22 cellular contexts compared by ENCODE assay signal in the genomic region with DNA sequence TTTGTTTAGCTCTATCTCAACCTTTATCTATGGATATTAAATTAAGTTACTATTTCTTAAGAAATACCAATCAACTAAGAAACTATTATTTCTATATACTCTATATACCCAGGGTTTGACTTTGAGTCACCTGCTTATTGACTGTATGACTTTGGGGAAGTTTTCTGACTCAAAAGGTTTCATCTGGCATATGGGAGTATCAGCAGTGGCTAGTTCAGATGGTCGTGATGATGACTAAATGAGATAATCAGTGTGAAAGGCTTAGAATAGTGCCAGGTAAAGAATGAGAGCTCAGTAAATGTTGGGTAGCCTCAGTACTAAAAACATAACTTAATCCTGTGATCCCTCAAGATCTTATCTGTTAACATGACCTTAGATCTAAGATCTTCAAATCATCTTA.
DNase-seq lines count a peak whose midpoint lies in the region; ATAC-seq, FAIRE-seq and TF ChIP-seq lines count a peak whose summit lies in the region.
"Had no signal": no experiment of that assay in that cellular context is flagged by ENCODE, and none has a peak within 500 bp of the region (broad histone marks: within the 10 kb centered on the region; RNA-seq: fewer than 3 reads in every experiment).

No MANE protein-coding gene starts in this region.

- H4K8ac ChIP-seq in mesenchymal stem cell (ENCODE audit: low read length), result no peak overlapping the region

- H4K20me1 ChIP-seq in HepG2 (ENCODE audit: insufficient read depth, low read length), result no peaks in the 10 kb centered on the region
- H4K20me1 ChIP-seq: BLaER1 treated with 17β-estradiol and CSF1 and Interleukin-3, amounts not matched to agents 10 nM and 100 nM had no signal

- 40% methylated on average over 1 of the region's 1 CpG for WGBS in mesenchymal stem cell
- WGBS in HepG2 (ENCODE audit: low lambda C conversion rate), result 0% methylated on average over 1 of the region's 1 CpG

- H2AFZ ChIP-seq in mesenchymal stem cell (ENCODE audit: low read depth, low read length), result no peak overlapping the region
- H2AFZ ChIP-seq in HepG2 (ENCODE audit: low read length), result no peak overlapping the region
- H2AFZ ChIP-seq: parathyroid adenoma had no signal

- no peaks in the 10 kb centered on the region for H3K79me1 ChIP-seq in mesenchymal stem cell (replicated peaks; ENCODE audit: low read length, poor library complexity, severe bottlenecking)

- H3K36me3 ChIP-seq in mesenchymal stem cell (ENCODE audit: control insufficient read depth in 1 of 2, insufficient read depth in 2 of 2, low read depth in 1 of 2, low read length in 2 of 2) (no peaks in the 10 kb centered on the region), HepG2 (replicated peaks in 1 of 2; ENCODE audit: control insufficient read depth in 1 of 2, insufficient read depth in 2 of 2, low read length in 2 of 2) (no peaks in the 10 kb centered on the region)
- H3K36me3 ChIP-seq: BLaER1 treated with 17β-estradiol and CSF1 and Interleukin-3, amounts not matched to agents 10 nM and 100 nM; cardiac muscle cell; gastrocnemius medialis; transverse colon had no signal

- POLR2A ChIA-PET in HepG2 (lab: Yijun Ruan, JAX), result no interaction called here

- H3K4me1 ChIP-seq in mesenchymal stem cell (ENCODE audit: control insufficient read depth, insufficient read depth, low read depth, low read length) (no peaks in the 10 kb centered on the region), HepG2 (ENCODE audit: insufficient read depth, low read length) (peaks cover 9% of the 10 kb centered on the region)
- H3K4me1 ChIP-seq: A549, gastrocnemius medialis, parathyroid adenoma, transverse colon had no signal

- no TSS peak for BruUV-seq in HepG2 (replicated peaks; lab: Mats Ljungman, UMichigan)

- no peak overlapping the region for H3K14ac ChIP-seq in mesenchymal stem cell (ENCODE audit: low read length in 2 of 2)

- H3K4me3 ChIP-seq in mesenchymal stem cell (ENCODE audit: insufficient read depth in 1 of 2, low read depth in 1 of 2, low read length in 2 of 2) (no peak overlapping the region), HepG2 (replicated peaks in 1 of 3; ENCODE audit: insufficient read depth in 1 of 3, low read depth in 2 of 3, low read length in 3 of 3) (no peak overlapping the region)
- H3K4me3 ChIP-seq: A549; BLaER1 treated with 17β-estradiol and CSF1 and Interleukin-3, amounts not matched to agents 10 nM and 100 nM; cardiac muscle cell; gastrocnemius medialis; transverse colon had no signal

- H3K27me3 ChIP-seq in mesenchymal stem cell (ENCODE audit: control insufficient read depth in 1 of 2, insufficient read depth in 1 of 2, low read length in 2 of 2) (no peaks in the 10 kb centered on the region), HepG2 (ENCODE audit: control insufficient read depth in 1 of 2, insufficient read depth in 2 of 2, low read length in 2 of 2) (no peaks in the 10 kb centered on the region)
- H3K27me3 ChIP-seq: BLaER1 treated with 17β-estradiol and CSF1 and Interleukin-3, amounts not matched to agents 10 nM and 100 nM; cardiac muscle cell; gastrocnemius medialis; transverse colon had no signal

- no peak overlapping the region for H2BK15ac ChIP-seq in mesenchymal stem cell (ENCODE audit: low read depth, poor library complexity, severe bottlenecking)

- no peak overlapping the region for H3K18ac ChIP-seq in mesenchymal stem cell (ENCODE audit: low read depth in 1 of 2, low read length in 2 of 2)

- no peak for TF ChIP-seq CTCF in HepG2 (CRISPR knock-in tag; IDR thresholded peaks at IDR 0.05)

- H3K4me2 ChIP-seq in mesenchymal stem cell (ENCODE audit: low read length, poor library complexity, severe bottlenecking) (no peak overlapping the region), HepG2 (ENCODE audit: low read depth, low read length) (no peak overlapping the region)
- H3K4me2 ChIP-seq: A549 had no signal

- no peak for TF ChIP-seq RAD21 in HepG2 (CRISPR knock-in tag; IDR thresholded peaks at IDR 0.05)

- ATAC-seq in GM18508 (IDR thresholded peaks at IDR 0.05; ENCODE audit: insufficient read depth, unreplicated experiment) (peak; percentile 74), GM21360 (IDR thresholded peaks at IDR 0.05; ENCODE audit: unreplicated experiment) (peak; percentile 75), HG02840 (IDR thresholded peaks at IDR 0.05; ENCODE audit: low FRiP score, unreplicated experiment) (peak; percentile 68), HG03432 (IDR thresholded peaks at IDR 0.05; ENCODE audit: unreplicated experiment) (peak; percentile 96), HepG2 (no peak), HG03469 (IDR thresholded peaks at IDR 0.05; ENCODE audit: unreplicated experiment) (no peak)
- ATAC-seq: A549; gastrocnemius medialis; naive thymus-derived CD8-positive, alpha-beta T cell had no signal

- H3K9me3 ChIP-seq in mesenchymal stem cell (ENCODE audit: control insufficient read depth, low read length) (no peaks in the 10 kb centered on the region), HepG2 (ENCODE audit: low read length) (no peaks in the 10 kb centered on the region)
- H3K9me3 ChIP-seq: A549, gastrocnemius medialis, transverse colon had no signal

- no peak overlapping the region for H4K91ac ChIP-seq in mesenchymal stem cell (ENCODE audit: low read length)

- no peaks in the 10 kb centered on the region for H3K79me2 ChIP-seq in HepG2 (ENCODE audit: insufficient read depth, low read length)
- H3K79me2 ChIP-seq: parathyroid adenoma had no signal

- no peak overlapping the region for H2AK5ac ChIP-seq in mesenchymal stem cell (ENCODE audit: low read length, severe bottlenecking)

- in situ Hi-C loops in HepG2 (cut with HindIII; ENCODE audit: extremely low pct_ligation_motif_present, low pct_unique_long_range_greater_than_20kb), result no loop called here

- no peak overlapping the region for H2BK120ac ChIP-seq in mesenchymal stem cell (ENCODE audit: low read depth, low read length)

- H3K4ac ChIP-seq in mesenchymal stem cell (ENCODE audit: low read depth in 1 of 2, low read length in 2 of 2), result no peak overlapping the region

- H3K27ac ChIP-seq in mesenchymal stem cell (ENCODE audit: low read length, poor library complexity, severe bottlenecking) (no peak overlapping the region), HepG2 (ENCODE audit: extremely low read length, insufficient read depth, low read length) (no peak overlapping the region)
- H3K27ac ChIP-seq: A549; BLaER1 treated with 17β-estradiol and CSF1 and Interleukin-3, amounts not matched to agents 10 nM and 100 nM; cardiac muscle cell; gastrocnemius medialis; parathyroid adenoma; transverse colon had no signal

- CTCF ChIA-PET in HepG2 (lab: Yijun Ruan, JAX; ENCODE audit: low intra/inter-chr PET ratio, low total read pairs), result no interaction called here

- intact Hi-C loops in HepG2 (cut with micrococcal nuclease; ENCODE audit: unreplicated experiment), result loop anchor here (10.0 kb wide), 1 partner anchor 259 kb away; no protein-coding TSS in a partner anchor

- H2BK12ac ChIP-seq in mesenchymal stem cell (ENCODE audit: low read length in 2 of 2), result no peak overlapping the region

- no peak for FAIRE-seq in HepG2 (lab: Jason Lieb, UNC)
- FAIRE-seq: A549 had no signal

- TF ChIP-seq POLR2A in HepG2 (IDR thresholded peaks at IDR 0.05; ENCODE audit: insufficient read depth in 1 of 2, low read depth in 2 of 2, low read length in 2 of 2), result no peak

- TF ChIP-seq EP300 in HepG2 (IDR thresholded peaks at IDR 0.05; ENCODE audit: low read depth in 2 of 2, low read length in 2 of 2) (no peak), HepG2 (CRISPR knock-in tag; IDR thresholded peaks at IDR 0.05; ENCODE audit: borderline replicate concordance) (no peak)

- H3K9ac ChIP-seq in mesenchymal stem cell (ENCODE audit: low read length) (no peak overlapping the region), HepG2 (ENCODE audit: insufficient read depth, low read depth, low read length) (no peak overlapping the region)
- H3K9ac ChIP-seq: BLaER1 treated with 17β-estradiol and CSF1 and Interleukin-3, amounts not matched to agents 10 nM and 100 nM; parathyroid adenoma had no signal

- H2BK5ac ChIP-seq in mesenchymal stem cell (ENCODE audit: low read depth, low read length, poor library complexity, severe bottlenecking), result no peak overlapping the region

- no peak overlapping the region for H3K23ac ChIP-seq in mesenchymal stem cell (ENCODE audit: low read length in 2 of 2)

- DNase-seq in mesenchymal stem cell, result no peak
- DNase-seq in HepG2 (ENCODE audit: low spot score), result no peak
- DNase-seq in GF-D8 (lab: John Stamatoyannopoulos, UW), result no peak
- DNase-seq: erythroblast; gastrocnemius medialis; HFFc6; KBM-7; mesendoderm; naive thymus-derived CD8-positive, alpha-beta T cell; NCI-H2029 treated with DMSO at 0.1 percent for 48 hours; NCI-H446 treated with DMSO at 0.1 percent for 48 hours; stimulated activated naive CD4-positive, alpha-beta T cell treated with Interleukin-2 at 50 U/mL for 16 hours; transverse colon had no signal

TF ChIP-seq in HepG2, 621 proteins besides CTCF, POLR2A, EP300 and RAD21 (continues in another document):
- TF ChIP-seq ZNF615 (CRISPR knock-in tag; IDR thresholded peaks at IDR 0.05; ENCODE audit: borderline replicate concordance) (no peak), EHMT2 (IDR thresholded peaks at IDR 0.05; ENCODE audit: borderline replicate concordance, low read depth, low read length) (no peak), ZNF335 (CRISPR knock-in tag; IDR thresholded peaks at IDR 0.05) (no peak), TBX3 (IDR thresholded peaks at IDR 0.05; ENCODE audit: borderline replicate concordance) (no peak), SP2 (CRISPR knock-in tag; IDR thresholded peaks at IDR 0.05) (no peak), ZNF317 (CRISPR knock-in tag; IDR thresholded peaks at IDR 0.05) (no peak), RXRA (CRISPR knock-in tag; IDR thresholded peaks at IDR 0.05) (no peak)

Comparison
In these comparisons a context has a peak if more than half of its experiments do, and no peak if none do; other contexts are left out.
1. ATAC-seq: peak in GM18508 (single experiment), GM21360 (single experiment), HG02840 (single experiment) and HG03432 (single experiment); none in HepG2 (single experiment) and HG03469 (single experiment).